ENCODE assay signal across 9 cellular contexts in genomic region chr19:45161715-45162463, GRCh38. TPM values are rescaled to one million over a fixed set of nuclear protein-coding genes. Genes with fewer than 3 reads are reported as not detected.
DNase-seq lines count a peak whose midpoint lies in the region; ATAC-seq and TF ChIP-seq lines count a peak whose summit lies in the region.
"Had no signal": no experiment of that assay in that cellular context is flagged by ENCODE, and none has a peak within 500 bp of the region (broad histone marks: within the 10 kb centered on the region; RNA-seq: fewer than 3 reads in every experiment).

No MANE protein-coding gene starts in this region.

- POLR2A ChIA-PET in WTC11 (lab: Charles Lee): interaction anchor here (0.5 to 1.3 kb wide), 3 partner anchors 17 to 263 kb away, joined by 3 to 5 read pairs (median 3); partner anchors contain the start of gene BLOC1S3

- peaks cover 0 to 29% (median 0%) of the 10 kb centered on the region in 4 donors for H3K4me1 ChIP-seq in tibial artery

- CTCF ChIA-PET in WTC11 (lab: Charles Lee): interaction anchor here (0.6 to 2.8 kb wide), 26 partner anchors 8 to 177 kb away, joined by 3 to 21 read pairs (median 4); partner anchors contain the start of genes BLOC1S3, MARK4 and TRAPPC6A

- DNase-seq in NCI-H2227 (lab: John Stamatoyannopoulos, UW; ENCODE audit: unreplicated experiment) (peak; percentile 16), NCI-H2227 treated with DMSO at 0.1 percent for 48 hours (lab: John Stamatoyannopoulos, UW) (no peak), WTC11 (ENCODE audit: low spot score) (peak; percentile 79), iPS-NIHi7 (ENCODE audit: extremely low spot score) (peak; percentile 79), tibial artery (no peak), midbrain (lab: John Stamatoyannopoulos, UW) (no peak)

- H3K36me3 Mint-ChIP-seq in WTC11: no peaks in the 10 kb centered on the region

- H3K9me3 Mint-ChIP-seq in WTC11: no peaks in the 10 kb centered on the region

- no peak overlapping the region for H3K4me3 Mint-ChIP-seq in WTC11
- H3K4me3 Mint-ChIP-seq: B cell had no signal

- ATAC-seq in WTC11 (peak; percentile 54), HG02840 (IDR thresholded peaks at IDR 0.05; ENCODE audit: low FRiP score, unreplicated experiment) (no peak), HG03095 (IDR thresholded peaks at IDR 0.05; ENCODE audit: unreplicated experiment) (no peak)

- peaks cover 0 to 66% of the 10 kb centered on the region in 2 donors for H3K27me3 ChIP-seq in tibial artery

- intact Hi-C loops in tibial artery (cut with DNase I; ENCODE audit: low total_unique reads): no loop called here

- no peaks in the 10 kb centered on the region for H3K36me3 ChIP-seq in tibial artery

- H3K4me1 Mint-ChIP-seq in WTC11: peaks cover 13% of the 10 kb centered on the region

- H3K9me3 ChIP-seq in tibial artery: no peaks in the 10 kb centered on the region

- H3K27ac Mint-ChIP-seq in WTC11: no peak overlapping the region
- H3K27ac Mint-ChIP-seq: B cell had no signal

- TF ChIP-seq CTCF in WTC11 (IDR thresholded peaks at IDR 0.05): peak; percentile 18; the same call in 1 of the 2 replicates
- peak; percentile 13 to 26 for TF ChIP-seq CTCF in tibial artery (IDR thresholded peaks at IDR 0.05)

- H3K27me3 Mint-ChIP-seq in WTC11 (ENCODE audit: low read depth): peaks cover 15% of the 10 kb centered on the region

- H3K27ac ChIP-seq in tibial artery: no peak overlapping the region

- H3K4me3 ChIP-seq in tibial artery: no peak overlapping the region

TF ChIP-seq in WTC11, 78 proteins besides CTCF, POLR2A, EP300 and RAD21:
- TF ChIP-seq, protein P1, sequence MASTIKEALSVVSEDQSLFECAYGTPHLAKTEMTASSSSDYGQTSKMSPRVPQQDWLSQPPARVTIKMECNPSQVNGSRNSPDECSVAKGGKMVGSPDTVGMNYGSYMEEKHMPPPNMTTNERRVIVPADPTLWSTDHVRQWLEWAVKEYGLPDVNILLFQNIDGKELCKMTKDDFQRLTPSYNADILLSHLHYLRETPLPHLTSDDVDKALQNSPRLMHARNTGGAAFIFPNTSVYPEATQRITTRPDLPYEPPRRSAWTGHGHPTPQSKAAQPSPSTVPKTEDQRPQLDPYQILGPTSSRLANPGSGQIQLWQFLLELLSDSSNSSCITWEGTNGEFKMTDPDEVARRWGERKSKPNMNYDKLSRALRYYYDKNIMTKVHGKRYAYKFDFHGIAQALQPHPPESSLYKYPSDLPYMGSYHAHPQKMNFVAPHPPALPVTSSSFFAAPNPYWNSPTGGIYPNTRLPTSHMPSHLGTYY (CRISPR knock-in tag; IDR thresholded peaks at IDR 0.05): no peak
- TF ChIP-seq RORB (CRISPR knock-in tag; IDR thresholded peaks at IDR 0.05) (no peak), ZNF121 (CRISPR knock-in tag; IDR thresholded peaks at IDR 0.05) (peak; percentile 37; the same call in 1 of the 2 replicates), EMX1 (CRISPR knock-in tag; IDR thresholded peaks at IDR 0.05) (no peak), KAT7 (CRISPR knock-in tag; IDR thresholded peaks at IDR 0.05; ENCODE audit: borderline replicate concordance) (0 out of 2 replicates have a peak, but pooled peaks have one; percentile 18), GRHL2 (CRISPR knock-in tag; IDR thresholded peaks at IDR 0.05; ENCODE audit: insufficient replicate concordance, severe bottlenecking) (no peak), RELA (CRISPR knock-in tag; IDR thresholded peaks at IDR 0.05; ENCODE audit: borderline replicate concordance) (0 out of 2 replicates have a peak, but pooled peaks have one; percentile 52)
- TF ChIP-seq, protein P2, sequence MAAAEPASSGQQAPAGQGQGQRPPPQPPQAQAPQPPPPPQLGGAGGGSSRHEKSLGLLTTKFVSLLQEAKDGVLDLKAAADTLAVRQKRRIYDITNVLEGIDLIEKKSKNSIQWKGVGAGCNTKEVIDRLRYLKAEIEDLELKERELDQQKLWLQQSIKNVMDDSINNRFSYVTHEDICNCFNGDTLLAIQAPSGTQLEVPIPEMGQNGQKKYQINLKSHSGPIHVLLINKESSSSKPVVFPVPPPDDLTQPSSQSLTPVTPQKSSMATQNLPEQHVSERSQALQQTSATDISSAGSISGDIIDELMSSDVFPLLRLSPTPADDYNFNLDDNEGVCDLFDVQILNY (CRISPR knock-in tag; IDR thresholded peaks at IDR 0.05): no peak; the same call in 1 of the 2 replicates

RNA-seq across cellular contexts. Expression of gene NKPD1, which starts 1.1 kb away (rescaled TPM):
- total RNA-seq in WTC11 (2021): 0.57 to 1.1 TPM (median 0.76 TPM) in 3 replicates

RNA-seq across cellular contexts. Expression of gene TRAPPC6A, which starts 16.1 kb away (rescaled TPM):
- total RNA-seq in WTC11 (2021): 59.7 to 75.8 TPM (median 67.1 TPM) in 3 replicates

RNA-seq across cellular contexts. Expression of gene BLOC1S3, which starts 16.7 kb away (rescaled TPM):
- 9.0 to 10.8 TPM (median 10.0 TPM) in 3 replicates for total RNA-seq in WTC11 (2021)

Comparison
In these comparisons a context has a peak if more than half of its experiments do, and no peak if none do; other contexts are left out.
1. DNase-seq: peak in NCI-H2227 (single experiment), WTC11 (single experiment) and iPS-NIHi7 (single experiment); none in NCI-H2227 treated with DMSO at 0.1 percent for 48 hours (single experiment), tibial artery (0 of 2) and midbrain (single experiment).